In the genomic region with DNA sequence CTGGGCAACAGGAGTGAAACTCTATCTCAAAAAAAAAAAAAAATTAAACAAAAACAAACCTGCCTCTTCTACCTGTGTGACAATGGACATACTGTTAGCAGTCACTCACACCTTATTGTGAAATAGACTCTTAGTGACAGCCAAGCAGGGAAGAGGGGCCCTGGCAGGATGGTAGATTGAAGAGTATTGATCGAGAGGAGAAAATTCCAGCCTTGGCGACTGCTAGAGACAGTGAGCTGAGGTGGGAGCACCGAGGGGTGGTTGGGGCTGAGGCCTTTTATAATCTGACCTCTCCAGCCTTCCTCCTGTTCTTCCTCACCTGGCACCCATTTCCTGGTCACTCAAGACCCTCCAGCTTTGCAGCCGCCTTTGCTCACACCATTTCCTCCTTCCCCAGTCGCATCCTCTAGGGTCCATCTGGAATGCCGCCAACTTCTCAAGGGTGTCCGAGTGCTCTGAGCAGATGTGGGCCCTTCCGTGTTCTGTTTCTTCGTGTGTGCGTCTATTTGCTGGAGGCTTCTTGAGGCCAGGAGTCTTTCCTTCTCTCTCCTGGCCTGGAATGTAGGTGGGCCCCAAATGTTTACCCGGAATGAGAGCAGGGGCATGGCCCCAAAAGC, we compare ENCODE assay signal across 1 cellular context.
TF ChIP-seq lines count a peak whose summit lies in the region.

No MANE protein-coding gene starts in this region.

TF ChIP-seq in HepG2, 621 proteins besides CTCF, POLR2A, EP300 and RAD21 (continued from another document and continues in another):
- TF ChIP-seq, protein P1, sequence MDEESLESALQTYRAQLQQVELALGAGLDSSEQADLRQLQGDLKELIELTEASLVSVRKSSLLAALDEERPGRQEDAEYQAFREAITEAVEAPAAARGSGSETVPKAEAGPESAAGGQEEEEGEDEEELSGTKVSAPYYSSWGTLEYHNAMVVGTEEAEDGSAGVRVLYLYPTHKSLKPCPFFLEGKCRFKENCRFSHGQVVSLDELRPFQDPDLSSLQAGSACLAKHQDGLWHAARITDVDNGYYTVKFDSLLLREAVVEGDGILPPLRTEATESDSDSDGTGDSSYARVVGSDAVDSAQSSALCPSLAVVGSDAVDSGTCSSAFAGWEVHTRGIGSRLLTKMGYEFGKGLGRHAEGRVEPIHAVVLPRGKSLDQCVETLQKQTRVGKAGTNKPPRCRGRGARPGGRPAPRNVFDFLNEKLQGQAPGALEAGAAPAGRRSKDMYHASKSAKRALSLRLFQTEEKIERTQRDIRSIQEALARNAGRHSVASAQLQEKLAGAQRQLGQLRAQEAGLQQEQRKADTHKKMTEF (CRISPR knock-in tag; IDR thresholded peaks at IDR 0.05), result peak; percentile 64; the same call in 1 of the 2 replicates
- no peak for TF ChIP-seq ZNF160 (CRISPR knock-in tag; IDR thresholded peaks at IDR 0.05)
- TF ChIP-seq NFYC (CRISPR knock-in tag; IDR thresholded peaks at IDR 0.05), result no peak
- TF ChIP-seq ZFP82 (CRISPR knock-in tag; IDR thresholded peaks at IDR 0.05; ENCODE audit: borderline replicate concordance), result no peak
- no peak for TF ChIP-seq PHB2 (IDR thresholded peaks at IDR 0.05; ENCODE audit: partially characterized antibody)
- no peak for TF ChIP-seq SMAD1 (CRISPR knock-in tag; IDR thresholded peaks at IDR 0.05; ENCODE audit: borderline replicate concordance, low read depth)
- TF ChIP-seq, protein P2, sequence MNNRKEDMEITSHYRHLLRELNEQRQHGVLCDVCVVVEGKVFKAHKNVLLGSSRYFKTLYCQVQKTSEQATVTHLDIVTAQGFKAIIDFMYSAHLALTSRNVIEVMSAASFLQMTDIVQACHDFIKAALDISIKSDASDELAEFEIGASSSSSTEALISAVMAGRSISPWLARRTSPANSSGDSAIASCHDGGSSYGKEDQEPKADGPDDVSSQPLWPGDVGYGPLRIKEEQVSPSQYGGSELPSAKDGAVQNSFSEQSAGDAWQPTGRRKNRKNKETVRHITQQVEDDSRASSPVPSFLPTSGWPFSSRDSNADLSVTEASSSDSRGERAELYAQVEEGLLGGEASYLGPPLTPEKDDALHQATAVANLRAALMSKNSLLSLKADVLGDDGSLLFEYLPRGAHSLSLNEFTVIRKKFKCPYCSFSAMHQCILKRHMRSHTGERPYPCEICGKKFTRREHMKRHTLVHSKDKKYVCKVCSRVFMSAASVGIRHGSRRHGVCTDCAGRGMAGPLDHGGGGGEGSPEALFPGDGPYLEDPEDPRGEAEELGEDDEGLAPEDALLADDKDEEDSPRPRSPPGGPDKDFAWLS (CRISPR knock-in tag; IDR thresholded peaks at IDR 0.05; ENCODE audit: borderline replicate concordance), result no peak
- TF ChIP-seq KLF16 (CRISPR knock-in tag; IDR thresholded peaks at IDR 0.05), result peak in 1 of 2 experiments; percentile 58; a peak in 1 of 4 replicates
- TF ChIP-seq ZNF180 (CRISPR knock-in tag; IDR thresholded peaks at IDR 0.05; ENCODE audit: borderline replicate concordance, low read depth), result no peak
- TF ChIP-seq NCOA2 (CRISPR knock-in tag; IDR thresholded peaks at IDR 0.05), result peak; percentile 88
- TF ChIP-seq, protein P3, sequence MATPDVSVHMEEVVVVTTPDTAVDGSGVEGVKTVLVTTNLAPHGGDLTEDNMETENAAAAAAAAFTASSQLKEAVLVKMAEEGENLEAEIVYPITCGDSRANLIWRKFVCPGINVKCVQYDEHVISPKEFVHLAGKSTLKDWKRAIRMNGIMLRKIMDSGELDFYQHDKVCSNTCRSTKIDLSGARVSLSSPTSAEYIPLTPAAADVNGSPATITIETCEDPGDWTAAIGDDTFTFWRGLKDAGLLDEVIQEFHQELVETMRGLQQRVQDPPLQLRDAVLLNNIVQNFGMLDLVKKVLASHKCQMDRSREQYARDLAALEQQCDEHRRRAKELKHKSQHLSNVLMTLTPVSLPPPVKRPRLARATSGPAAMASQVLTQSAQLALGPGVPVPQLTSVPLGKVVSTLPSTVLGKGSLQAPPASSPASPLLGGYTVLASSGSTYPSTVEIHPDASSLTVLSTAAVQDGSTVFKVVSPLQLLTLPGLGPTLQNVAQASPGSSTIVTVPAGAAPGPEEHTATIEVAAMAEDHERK (CRISPR knock-in tag; IDR thresholded peaks at IDR 0.05; ENCODE audit: low read depth), result no peak
- peak; percentile 51; the same call in 1 of the 2 replicates for TF ChIP-seq JUND (CRISPR knock-in tag; IDR thresholded peaks at IDR 0.05)
- no peak for TF ChIP-seq CENPT (CRISPR knock-in tag; IDR thresholded peaks at IDR 0.05; ENCODE audit: low read depth)
- no peak for TF ChIP-seq ZNF549 (CRISPR knock-in tag; IDR thresholded peaks at IDR 0.05)
- no peak for TF ChIP-seq PHF20 (CRISPR knock-in tag; IDR thresholded peaks at IDR 0.05)
- TF ChIP-seq ZNF883 (CRISPR knock-in tag; IDR thresholded peaks at IDR 0.05; ENCODE audit: not compliant biosample characterization), result no peak
- TF ChIP-seq, protein P4, sequence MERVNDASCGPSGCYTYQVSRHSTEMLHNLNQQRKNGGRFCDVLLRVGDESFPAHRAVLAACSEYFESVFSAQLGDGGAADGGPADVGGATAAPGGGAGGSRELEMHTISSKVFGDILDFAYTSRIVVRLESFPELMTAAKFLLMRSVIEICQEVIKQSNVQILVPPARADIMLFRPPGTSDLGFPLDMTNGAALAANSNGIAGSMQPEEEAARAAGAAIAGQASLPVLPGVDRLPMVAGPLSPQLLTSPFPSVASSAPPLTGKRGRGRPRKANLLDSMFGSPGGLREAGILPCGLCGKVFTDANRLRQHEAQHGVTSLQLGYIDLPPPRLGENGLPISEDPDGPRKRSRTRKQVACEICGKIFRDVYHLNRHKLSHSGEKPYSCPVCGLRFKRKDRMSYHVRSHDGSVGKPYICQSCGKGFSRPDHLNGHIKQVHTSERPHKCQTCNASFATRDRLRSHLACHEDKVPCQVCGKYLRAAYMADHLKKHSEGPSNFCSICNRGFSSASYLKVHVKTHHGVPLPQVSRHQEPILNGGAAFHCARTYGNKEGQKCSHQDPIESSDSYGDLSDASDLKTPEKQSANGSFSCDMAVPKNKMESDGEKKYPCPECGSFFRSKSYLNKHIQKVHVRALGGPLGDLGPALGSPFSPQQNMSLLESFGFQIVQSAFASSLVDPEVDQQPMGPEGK (CRISPR knock-in tag; IDR thresholded peaks at IDR 0.05), result peak; percentile 56; the same call in 1 of the 2 replicates
- TF ChIP-seq GABPA (IDR thresholded peaks at IDR 0.05; ENCODE audit: low read depth, low read length), result no peak
- no peak for TF ChIP-seq GABPA (CRISPR knock-in tag; IDR thresholded peaks at IDR 0.05; ENCODE audit: low read depth)
- TF ChIP-seq, protein P5, sequence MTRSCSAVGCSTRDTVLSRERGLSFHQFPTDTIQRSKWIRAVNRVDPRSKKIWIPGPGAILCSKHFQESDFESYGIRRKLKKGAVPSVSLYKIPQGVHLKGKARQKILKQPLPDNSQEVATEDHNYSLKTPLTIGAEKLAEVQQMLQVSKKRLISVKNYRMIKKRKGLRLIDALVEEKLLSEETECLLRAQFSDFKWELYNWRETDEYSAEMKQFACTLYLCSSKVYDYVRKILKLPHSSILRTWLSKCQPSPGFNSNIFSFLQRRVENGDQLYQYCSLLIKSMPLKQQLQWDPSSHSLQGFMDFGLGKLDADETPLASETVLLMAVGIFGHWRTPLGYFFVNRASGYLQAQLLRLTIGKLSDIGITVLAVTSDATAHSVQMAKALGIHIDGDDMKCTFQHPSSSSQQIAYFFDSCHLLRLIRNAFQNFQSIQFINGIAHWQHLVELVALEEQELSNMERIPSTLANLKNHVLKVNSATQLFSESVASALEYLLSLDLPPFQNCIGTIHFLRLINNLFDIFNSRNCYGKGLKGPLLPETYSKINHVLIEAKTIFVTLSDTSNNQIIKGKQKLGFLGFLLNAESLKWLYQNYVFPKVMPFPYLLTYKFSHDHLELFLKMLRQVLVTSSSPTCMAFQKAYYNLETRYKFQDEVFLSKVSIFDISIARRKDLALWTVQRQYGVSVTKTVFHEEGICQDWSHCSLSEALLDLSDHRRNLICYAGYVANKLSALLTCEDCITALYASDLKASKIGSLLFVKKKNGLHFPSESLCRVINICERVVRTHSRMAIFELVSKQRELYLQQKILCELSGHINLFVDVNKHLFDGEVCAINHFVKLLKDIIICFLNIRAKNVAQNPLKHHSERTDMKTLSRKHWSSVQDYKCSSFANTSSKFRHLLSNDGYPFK (CRISPR knock-in tag; IDR thresholded peaks at IDR 0.05; ENCODE audit: borderline replicate concordance), result no peak
- no peak for TF ChIP-seq ZFY (CRISPR knock-in tag; IDR thresholded peaks at IDR 0.05)
- TF ChIP-seq, protein P6, sequence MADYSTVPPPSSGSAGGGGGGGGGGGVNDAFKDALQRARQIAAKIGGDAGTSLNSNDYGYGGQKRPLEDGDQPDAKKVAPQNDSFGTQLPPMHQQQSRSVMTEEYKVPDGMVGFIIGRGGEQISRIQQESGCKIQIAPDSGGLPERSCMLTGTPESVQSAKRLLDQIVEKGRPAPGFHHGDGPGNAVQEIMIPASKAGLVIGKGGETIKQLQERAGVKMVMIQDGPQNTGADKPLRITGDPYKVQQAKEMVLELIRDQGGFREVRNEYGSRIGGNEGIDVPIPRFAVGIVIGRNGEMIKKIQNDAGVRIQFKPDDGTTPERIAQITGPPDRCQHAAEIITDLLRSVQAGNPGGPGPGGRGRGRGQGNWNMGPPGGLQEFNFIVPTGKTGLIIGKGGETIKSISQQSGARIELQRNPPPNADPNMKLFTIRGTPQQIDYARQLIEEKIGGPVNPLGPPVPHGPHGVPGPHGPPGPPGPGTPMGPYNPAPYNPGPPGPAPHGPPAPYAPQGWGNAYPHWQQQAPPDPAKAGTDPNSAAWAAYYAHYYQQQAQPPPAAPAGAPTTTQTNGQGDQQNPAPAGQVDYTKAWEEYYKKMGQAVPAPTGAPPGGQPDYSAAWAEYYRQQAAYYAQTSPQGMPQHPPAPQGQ (CRISPR knock-in tag; IDR thresholded peaks at IDR 0.05; ENCODE audit: borderline replicate concordance), result no peak
- TF ChIP-seq TEAD3 (CRISPR knock-in tag; optimal IDR thresholded peaks at IDR 0.05; ENCODE audit: borderline replicate concordance), result peak; percentile 70
- TF ChIP-seq ZNF607 (CRISPR knock-in tag; IDR thresholded peaks at IDR 0.05; ENCODE audit: borderline replicate concordance), result no peak
- TF ChIP-seq ZNF780A (CRISPR knock-in tag; IDR thresholded peaks at IDR 0.05), result no peak
- TF ChIP-seq, protein P7, sequence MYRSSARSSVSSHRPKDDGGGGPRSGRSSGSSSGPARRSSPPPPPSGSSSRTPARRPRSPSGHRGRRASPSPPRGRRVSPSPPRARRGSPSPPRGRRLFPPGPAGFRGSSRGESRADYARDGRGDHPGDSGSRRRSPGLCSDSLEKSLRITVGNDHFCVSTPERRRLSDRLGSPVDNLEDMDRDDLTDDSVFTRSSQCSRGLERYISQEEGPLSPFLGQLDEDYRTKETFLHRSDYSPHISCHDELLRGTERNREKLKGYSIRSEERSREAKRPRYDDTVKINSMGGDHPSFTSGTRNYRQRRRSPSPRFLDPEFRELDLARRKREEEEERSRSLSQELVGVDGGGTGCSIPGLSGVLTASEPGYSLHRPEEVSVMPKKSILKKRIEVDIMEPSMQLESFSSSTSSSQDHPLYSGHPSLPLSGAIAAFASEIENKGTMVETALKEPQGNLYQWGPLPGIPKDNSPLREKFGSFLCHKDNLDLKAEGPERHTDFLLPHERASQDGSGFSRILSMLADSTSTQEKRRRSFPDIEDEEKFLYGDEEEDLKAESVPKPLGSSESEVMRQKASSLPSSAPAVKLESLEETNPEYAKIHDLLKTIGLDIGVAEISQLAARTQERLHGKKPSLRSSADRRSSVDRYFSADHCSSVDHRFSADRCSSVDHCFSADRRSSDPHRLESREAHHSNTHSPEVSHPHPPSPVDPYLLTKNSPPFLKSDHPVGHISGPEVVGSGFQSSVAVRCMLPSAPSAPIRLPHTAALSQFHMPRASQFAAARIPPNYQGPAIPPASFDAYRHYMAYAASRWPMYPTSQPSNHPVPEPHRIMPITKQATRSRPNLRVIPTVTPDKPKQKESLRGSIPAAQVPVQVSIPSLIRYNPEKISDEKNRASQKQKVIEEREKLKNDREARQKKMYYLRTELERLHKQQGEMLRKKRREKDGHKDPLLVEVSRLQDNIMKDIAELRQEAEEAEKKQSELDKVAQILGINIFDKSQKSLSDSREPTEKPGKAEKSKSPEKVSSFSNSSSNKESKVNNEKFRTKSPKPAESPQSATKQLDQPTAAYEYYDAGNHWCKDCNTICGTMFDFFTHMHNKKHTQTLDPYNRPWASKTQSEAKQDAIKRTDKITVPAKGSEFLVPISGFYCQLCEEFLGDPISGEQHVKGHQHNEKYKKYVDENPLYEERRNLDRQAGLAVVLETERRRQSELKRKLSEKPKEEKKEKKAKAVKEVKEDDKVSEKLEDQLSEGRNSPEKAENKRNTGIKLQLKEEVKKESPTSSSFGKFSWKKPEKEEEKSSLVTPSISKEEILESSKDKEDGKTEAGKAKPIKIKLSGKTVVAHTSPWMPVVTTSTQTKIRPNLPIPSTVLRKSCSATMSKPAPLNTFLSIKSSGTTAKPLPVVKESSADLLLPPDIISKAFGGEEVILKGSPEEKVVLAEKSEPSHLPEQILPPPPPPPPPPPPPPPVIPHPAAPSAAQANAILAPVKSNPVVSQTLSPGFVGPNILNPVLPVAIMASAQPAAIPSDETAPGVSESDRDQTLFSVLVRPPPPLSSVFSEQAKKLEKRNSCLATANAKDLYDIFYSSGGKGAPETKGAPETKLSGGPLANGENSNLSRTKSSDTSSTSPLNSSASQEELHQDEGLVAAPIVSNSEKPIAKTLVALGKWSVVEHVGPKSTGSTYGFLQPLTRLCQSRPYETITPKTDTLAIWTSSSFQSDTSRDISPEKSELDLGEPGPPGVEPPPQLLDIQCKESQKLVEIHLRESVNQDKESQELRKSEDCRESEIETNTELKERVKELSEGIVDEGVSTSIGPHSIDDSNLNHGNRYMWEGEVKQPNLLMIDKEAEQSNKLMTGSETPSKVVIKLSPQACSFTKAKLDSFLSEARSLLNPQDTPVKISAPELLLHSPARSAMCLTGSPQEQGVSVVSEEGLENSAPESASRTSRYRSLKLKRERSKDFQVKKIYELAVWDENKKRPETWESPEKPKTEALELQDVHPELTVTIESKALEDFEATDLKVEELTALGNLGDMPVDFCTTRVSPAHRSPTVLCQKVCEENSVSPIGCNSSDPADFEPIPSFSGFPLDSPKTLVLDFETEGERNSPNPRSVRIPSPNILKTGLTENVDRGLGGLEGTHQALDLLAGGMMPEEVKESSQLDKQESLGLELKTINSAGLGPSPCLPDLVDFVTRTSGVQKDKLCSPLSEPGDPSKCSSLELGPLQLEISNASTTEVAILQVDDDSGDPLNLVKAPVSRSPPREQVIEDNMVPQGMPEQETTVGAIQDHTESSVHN (CRISPR knock-in tag; IDR thresholded peaks at IDR 0.05), result no peak
- no peak for TF ChIP-seq SP1 (IDR thresholded peaks at IDR 0.05)
- TF ChIP-seq SP1 (CRISPR knock-in tag; IDR thresholded peaks at IDR 0.05), result no peak
- TF ChIP-seq ZNF724P (CRISPR knock-in tag; IDR thresholded peaks at IDR 0.05; ENCODE audit: borderline replicate concordance), result 0 out of 2 replicates have a peak, but pooled peaks have one; percentile 21
- TF ChIP-seq YEATS4 (CRISPR knock-in tag; IDR thresholded peaks at IDR 0.05; ENCODE audit: borderline replicate concordance), result no peak
- no peak for TF ChIP-seq SP2 (CRISPR knock-in tag; IDR thresholded peaks at IDR 0.05)
- TF ChIP-seq TEAD2 (CRISPR knock-in tag; IDR thresholded peaks at IDR 0.05), result no peak
- no peak for TF ChIP-seq STAG1 (CRISPR knock-in tag; IDR thresholded peaks at IDR 0.05)
- no peak for TF ChIP-seq PHF5A (CRISPR knock-in tag; IDR thresholded peaks at IDR 0.05; ENCODE audit: low read depth, unreplicated experiment)
- TF ChIP-seq, protein P8, sequence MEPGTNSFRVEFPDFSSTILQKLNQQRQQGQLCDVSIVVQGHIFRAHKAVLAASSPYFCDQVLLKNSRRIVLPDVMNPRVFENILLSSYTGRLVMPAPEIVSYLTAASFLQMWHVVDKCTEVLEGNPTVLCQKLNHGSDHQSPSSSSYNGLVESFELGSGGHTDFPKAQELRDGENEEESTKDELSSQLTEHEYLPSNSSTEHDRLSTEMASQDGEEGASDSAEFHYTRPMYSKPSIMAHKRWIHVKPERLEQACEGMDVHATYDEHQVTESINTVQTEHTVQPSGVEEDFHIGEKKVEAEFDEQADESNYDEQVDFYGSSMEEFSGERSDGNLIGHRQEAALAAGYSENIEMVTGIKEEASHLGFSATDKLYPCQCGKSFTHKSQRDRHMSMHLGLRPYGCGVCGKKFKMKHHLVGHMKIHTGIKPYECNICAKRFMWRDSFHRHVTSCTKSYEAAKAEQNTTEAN (CRISPR knock-in tag; conservative IDR thresholded peaks at IDR 0.05), result no peak
